ENCODE assay signal across 12 cellular contexts in genomic region chr17:61225178-61225577, GRCh38.
DNase-seq lines count a peak whose midpoint lies in the region; ATAC-seq and TF ChIP-seq lines count a peak whose summit lies in the region.
"Had no signal": no experiment of that assay in that cellular context is flagged by ENCODE, and none has a peak within 500 bp of the region (broad histone marks: within the 10 kb centered on the region; RNA-seq: fewer than 3 reads in every experiment).

No MANE protein-coding gene starts in this region.

- H3K4me1 Mint-ChIP-seq in type B pancreatic cell (ENCODE audit: unreplicated experiment) = peaks cover 24% of the 10 kb centered on the region

- 31% methylated on average over 3 of the region's 3 CpGs for WGBS in liver

- no peaks in the 10 kb centered on the region for H3K9me3 ChIP-seq in liver (ENCODE audit: control insufficient read depth in 4 of 4, low read length in 3 of 4)
- no peaks in the 10 kb centered on the region for H3K9me3 ChIP-seq in Peyer's patch
- H3K9me3 ChIP-seq: BLaER1 treated with 17β-estradiol and CSF1 and Interleukin-3, amounts not matched to agents 10 nM and 100 nM; Caco-2 had no signal

- H3K4me3 ChIP-seq in liver (ENCODE audit: low read depth in 1 of 3, low read length in 3 of 3) (no peak overlapping the region), Peyer's patch (no peak overlapping the region)
- H3K4me3 ChIP-seq: BLaER1 treated with 17β-estradiol and CSF1 and Interleukin-3, amounts not matched to agents 10 nM and 100 nM had no signal

- no peak overlapping the region for H3K27ac ChIP-seq in liver (ENCODE audit: low read depth in 1 of 2, low read length in 2 of 2)
- no peak overlapping the region for H3K27ac ChIP-seq in Peyer's patch
- H3K27ac ChIP-seq: BLaER1 treated with 17β-estradiol and CSF1 and Interleukin-3, amounts not matched to agents 10 nM and 100 nM had no signal

- no peak overlapping the region for H3K9ac ChIP-seq in liver (ENCODE audit: low read depth in 1 of 2, low read length in 2 of 2)
- H3K9ac ChIP-seq: BLaER1 treated with 17β-estradiol and CSF1 and Interleukin-3, amounts not matched to agents 10 nM and 100 nM had no signal

- ATAC-seq in SK-N-SH treated with all-trans-retinoic acid at 6 μM for 48 hours = no peak

- H3K4me1 ChIP-seq in liver (ENCODE audit: control insufficient read depth in 4 of 4, insufficient read depth in 4 of 4, low read length in 3 of 4) (peaks cover 0 to 6% (median 2%) of the 10 kb centered on the region in 4 donors), Peyer's patch (no peaks in the 10 kb centered on the region)

- no peaks in the 10 kb centered on the region for H3K36me3 Mint-ChIP-seq in type B pancreatic cell

- peak overlapping the region; percentile 5 for H3K4me3 Mint-ChIP-seq in type B pancreatic cell
- H3K4me3 Mint-ChIP-seq: B cell; CD4-positive, alpha-beta T cell; H9 had no signal

- DNase-seq in NCI-H2227 (lab: John Stamatoyannopoulos, UW; ENCODE audit: unreplicated experiment) (peak; percentile 47), type B pancreatic cell (ENCODE audit: extremely low spot score, unreplicated experiment) (no peak), HT-29 (ENCODE audit: low spot score) (no peak), Peyer's patch (no peak), mucosa of gallbladder (ENCODE audit: low spot score) (no peak)
- DNase-seq: Caco-2; CD4-positive, alpha-beta T cell; H9 had no signal

- no peaks in the 10 kb centered on the region for H3K27me3 Mint-ChIP-seq in type B pancreatic cell
- H3K27me3 Mint-ChIP-seq: B cell; CD4-positive, alpha-beta T cell had no signal

- no peak overlapping the region for H3K27ac Mint-ChIP-seq in type B pancreatic cell
- H3K27ac Mint-ChIP-seq: B cell; CD4-positive, alpha-beta T cell; H9 had no signal

- no peaks in the 10 kb centered on the region for H3K27me3 ChIP-seq in liver (ENCODE audit: control insufficient read depth in 4 of 4, insufficient read depth in 4 of 4, low read length in 3 of 4)
- no peaks in the 10 kb centered on the region for H3K27me3 ChIP-seq in Peyer's patch
- H3K27me3 ChIP-seq: BLaER1 treated with 17β-estradiol and CSF1 and Interleukin-3, amounts not matched to agents 10 nM and 100 nM had no signal

- TF ChIP-seq RAD21 in liver (IDR thresholded peaks at IDR 0.05) = no peak

- no peaks in the 10 kb centered on the region for H3K9me3 Mint-ChIP-seq in type B pancreatic cell
- H3K9me3 Mint-ChIP-seq: CD4-positive, alpha-beta T cell; H9 had no signal

- H3K36me3 ChIP-seq in liver (ENCODE audit: control insufficient read depth in 4 of 4, insufficient read depth in 3 of 4, low read depth in 1 of 4, low read length in 3 of 4) (no peaks in the 10 kb centered on the region), Peyer's patch (no peaks in the 10 kb centered on the region)
- H3K36me3 ChIP-seq: BLaER1 treated with 17β-estradiol and CSF1 and Interleukin-3, amounts not matched to agents 10 nM and 100 nM had no signal

- TF ChIP-seq CTCF in liver (IDR thresholded peaks at IDR 0.05; ENCODE audit: low read depth, low read length, missing input control) = no peak
- TF ChIP-seq CTCF in type B pancreatic cell (conservative IDR thresholded peaks at IDR 0.05) = no peak
- TF ChIP-seq CTCF in Peyer's patch (IDR thresholded peaks at IDR 0.05) = no peak

- no peak for TF ChIP-seq POLR2A in Peyer's patch (IDR thresholded peaks at IDR 0.05)

TF ChIP-seq in SK-N-SH treated with all-trans-retinoic acid at 6 μM for 48 hours, 23 proteins besides CTCF, POLR2A, EP300 and RAD21:
- TF ChIP-seq ISL1 (CRISPR knock-in tag; IDR thresholded peaks at IDR 0.05) (peak; percentile 28; the same call in 1 of the 2 replicates), ZNF70 (CRISPR knock-in tag; IDR thresholded peaks at IDR 0.05) (no peak), TCF4 (CRISPR knock-in tag; IDR thresholded peaks at IDR 0.05; ENCODE audit: borderline replicate concordance) (no peak; the same call in 1 of the 2 replicates), ZNF8 (CRISPR knock-in tag; IDR thresholded peaks at IDR 0.05) (no peak)

TF ChIP-seq in liver, 16 proteins besides CTCF, POLR2A, EP300 and RAD21:
- no peak for TF ChIP-seq TAF1 (conservative IDR thresholded peaks at IDR 0.05)
- TF ChIP-seq FOXA1 (IDR thresholded peaks at IDR 0.05) = no peak
- no peak for TF ChIP-seq JUND (IDR thresholded peaks at IDR 0.05)
- TF ChIP-seq FOXA2 (IDR thresholded peaks at IDR 0.05) = peak; percentile 29
- no peak for TF ChIP-seq HNF4G (IDR thresholded peaks at IDR 0.05)
- TF ChIP-seq EGR1 (IDR thresholded peaks at IDR 0.05; ENCODE audit: low read depth in 2 of 2) = no peak
- peak; percentile 55 to 68 for TF ChIP-seq RXRA (IDR thresholded peaks at IDR 0.05)
- TF ChIP-seq SP1 (IDR thresholded peaks at IDR 0.05) = no peak
- peak; percentile 17 to 36 for TF ChIP-seq HNF4A (conservative IDR thresholded peaks at IDR 0.05)
